ENCODE assay signal across 1 cellular context in the genomic region with DNA sequence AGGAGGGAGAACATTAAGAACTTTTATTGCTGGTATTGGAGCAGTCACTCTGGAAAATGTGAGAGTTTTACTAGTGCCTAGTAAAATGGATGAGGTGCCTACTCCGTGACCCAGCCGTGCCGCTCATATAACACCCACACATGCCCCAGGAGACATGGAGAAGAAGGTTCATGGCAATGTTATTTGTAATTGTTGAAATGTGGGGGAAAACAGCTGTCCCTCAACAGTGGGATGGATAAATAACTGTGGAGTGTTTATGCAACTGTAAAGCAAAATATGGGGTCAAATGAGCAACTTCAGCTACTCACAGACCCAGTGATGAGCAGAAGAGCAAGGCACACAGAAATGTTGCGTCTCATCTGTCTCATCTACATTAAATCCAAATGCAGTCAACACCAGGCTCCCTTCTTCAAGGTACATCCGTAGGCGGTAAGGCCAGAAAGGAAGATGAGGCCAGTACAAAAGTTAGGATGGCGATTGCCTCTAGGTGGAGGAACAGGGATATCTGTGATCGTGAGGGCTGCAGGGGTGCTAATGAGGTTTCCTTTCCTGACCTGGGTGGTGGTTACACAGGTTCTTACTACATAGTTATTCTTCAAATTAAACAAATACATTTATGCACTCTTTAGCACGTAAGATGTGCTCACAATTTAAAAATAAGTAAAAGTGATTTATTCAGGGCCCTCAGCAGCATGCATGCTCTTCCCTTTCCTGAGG.
TF ChIP-seq lines count a peak whose summit lies in the region.

No MANE protein-coding gene starts in this region.

TF ChIP-seq in IMR-90, 13 proteins besides CTCF, POLR2A, EP300 and RAD21:
- no peak for TF ChIP-seq CHD1 (IDR thresholded peaks at IDR 0.05; ENCODE audit: low read depth, low read length)
- no peak for TF ChIP-seq RCOR1 (IDR thresholded peaks at IDR 0.05; ENCODE audit: insufficient replicate concordance, low read length)
- no peak for TF ChIP-seq CEBPB (IDR thresholded peaks at IDR 0.05; ENCODE audit: low read depth, low read length)
- no peak for TF ChIP-seq BHLHE40 (IDR thresholded peaks at IDR 0.05; ENCODE audit: low read depth, low read length)
- TF ChIP-seq MXI1 (IDR thresholded peaks at IDR 0.05; ENCODE audit: borderline replicate concordance, low read depth, low read length): no peak
- TF ChIP-seq MAFK (IDR thresholded peaks at IDR 0.05; ENCODE audit: low read depth, low read length): no peak
- TF ChIP-seq NFE2L2 (IDR thresholded peaks at IDR 0.05; ENCODE audit: low read depth, low read length): no peak
- no peak for TF ChIP-seq MAZ (IDR thresholded peaks at IDR 0.05; ENCODE audit: borderline replicate concordance, low read depth, low read length)
- TF ChIP-seq SMC3 (IDR thresholded peaks at IDR 0.05; ENCODE audit: low read depth, low read length): no peak
- TF ChIP-seq FOS (IDR thresholded peaks at IDR 0.05; ENCODE audit: low read depth, low read length): no peak
